8 cellular contexts compared by ENCODE assay signal in the genomic region with DNA sequence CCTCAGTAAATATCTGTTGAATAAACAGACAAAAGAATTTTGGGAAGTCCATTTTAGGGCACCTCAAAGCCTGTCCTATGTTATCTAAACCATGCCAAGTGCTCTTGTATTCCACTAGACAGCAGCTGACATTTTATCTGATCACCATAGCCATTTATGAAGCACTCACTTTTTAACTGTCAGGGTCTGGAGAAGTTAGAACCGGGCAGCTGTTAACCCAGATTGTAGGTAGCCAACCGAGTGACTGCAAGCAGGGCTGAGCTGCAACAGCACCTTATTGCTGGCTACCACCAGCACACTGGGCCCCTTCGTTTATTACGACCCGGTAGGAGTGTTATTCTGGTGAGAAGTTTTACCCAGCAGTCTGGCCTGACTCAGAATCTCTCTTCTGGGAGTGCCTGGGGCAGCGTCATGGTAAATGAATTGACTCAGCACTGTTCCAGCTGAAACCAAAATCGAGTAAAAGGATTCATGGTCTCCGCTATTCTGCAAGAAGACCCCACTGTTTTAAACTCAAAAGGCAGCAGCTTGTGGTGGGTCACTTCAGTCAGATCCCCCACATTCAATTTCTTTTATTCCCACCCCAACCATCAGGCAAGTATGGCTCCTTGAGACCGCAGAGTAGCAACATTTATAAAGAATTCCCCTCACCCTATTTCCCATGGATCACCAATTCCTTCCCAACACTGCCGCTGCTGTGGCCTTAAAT. TPM values are rescaled to one million over a fixed set of nuclear protein-coding genes. Genes with fewer than 3 reads are reported as not detected.
A peak's percentile ranks its signal among the peaks of the same experiment; 100 is the strongest.
DNase-seq lines count a peak whose midpoint lies in the region; ATAC-seq and TF ChIP-seq lines count a peak whose summit lies in the region.

No MANE protein-coding gene starts in this region.

- WGBS in SK-N-SH (ENCODE audit: low lambda C conversion rate): 48% methylated on average over 7 of the region's 10 CpGs

- TF ChIP-seq CTCF in SK-N-SH (IDR thresholded peaks at IDR 0.05) (no peak), foreskin keratinocyte (conservative IDR thresholded peaks at IDR 0.05) (no peak)

- peak overlapping the region; percentile 95 for H3K9ac ChIP-seq in SK-N-SH

- H3K27ac ChIP-seq in SK-N-SH (ENCODE audit: low read depth in 2 of 2, low read length in 1 of 2) (peak overlapping the region; percentile 66 to 91), foreskin keratinocyte (peak overlapping the region; percentile 94)

- H3K4me1 ChIP-seq in SK-N-SH (ENCODE audit: control insufficient read depth in 1 of 2, insufficient read depth in 2 of 2, low read depth in 1 of 2, low read length in 1 of 2) (peaks cover 45 to 48% of the 10 kb centered on the region in 2 experiments; a peak in 3 of 4 replicates), foreskin keratinocyte (peaks cover 23% of the 10 kb centered on the region)

- H3F3A ChIP-seq in SK-N-SH (replicated peaks; ENCODE audit: insufficient read depth): peaks cover 13% of the 10 kb centered on the region

- H3K4me2 ChIP-seq in SK-N-SH: peak overlapping the region; percentile 90

- H3K79me2 ChIP-seq in SK-N-SH (ENCODE audit: insufficient read depth): peaks cover 93% of the 10 kb centered on the region

- no peaks in the 10 kb centered on the region for H3K9me3 ChIP-seq in SK-N-SH

- peaks cover 58% of the 10 kb centered on the region for H4K20me1 ChIP-seq in SK-N-SH (ENCODE audit: insufficient read depth)

- H3K36me3 ChIP-seq in SK-N-SH (replicated peaks in 1 of 2; ENCODE audit: control insufficient read depth in 1 of 2, insufficient read depth in 2 of 2, low read length in 1 of 2): peaks cover 4 to 15% of the 10 kb centered on the region in 2 experiments

- POLR2A ChIA-PET in SK-N-SH (lab: Yijun Ruan, JAX): interaction anchor here (1.4 kb wide), 1 partner anchor 8 kb away, joined by 3 read pairs; no protein-coding TSS in a partner anchor

- TF ChIP-seq EP300 in SK-N-SH (IDR thresholded peaks at IDR 0.05; ENCODE audit: borderline replicate concordance in 1 of 2, low read depth in 1 of 2, low read length in 1 of 2): no peak

- no peaks in the 10 kb centered on the region for H3K27me3 ChIP-seq in SK-N-SH (ENCODE audit: insufficient read depth)
- no peaks in the 10 kb centered on the region for H3K27me3 ChIP-seq in foreskin keratinocyte

- no peaks in the 10 kb centered on the region for H3K9me2 ChIP-seq in SK-N-SH

- ATAC-seq in SK-N-SH treated with all-trans-retinoic acid at 6 μM for 48 hours: no peak
- ATAC-seq in foreskin keratinocyte: peak; percentile 58
- ATAC-seq in HG03045 (IDR thresholded peaks at IDR 0.05; ENCODE audit: unreplicated experiment): no peak
- ATAC-seq in HG02981 (IDR thresholded peaks at IDR 0.05; ENCODE audit: unreplicated experiment): no peak

- no peak for DNase-seq in SK-N-SH
- peak; percentile 26 for DNase-seq in activated CD8-positive, alpha-beta memory T cell treated with anti-CD3 and anti-CD28 coated beads, Interleukin-2, amount 50 U/mL, for 24 hours (ENCODE audit: extremely low read depth)
- peak in 1 of 2 donors; percentile 70 for DNase-seq in foreskin keratinocyte
- DNase-seq in stimulated activated CD4-positive, alpha-beta T cell treated with anti-CD3 and anti-CD28 coated beads, Interleukin-12 subunit alpha, Interleukin-12 subunit beta, amount 100 ng/mL, for 4 hours: peak; percentile 44
- no peak for DNase-seq in hippocampal formation (lab: John Stamatoyannopoulos, UW)

- H2AFZ ChIP-seq in SK-N-SH (ENCODE audit: low read depth): no peak overlapping the region

- CTCF ChIA-PET in SK-N-SH (lab: Yijun Ruan, JAX): interaction anchor here (0.7 to 7.9 kb wide), 10 partner anchors 8 to 132 kb away, joined by 3 to 48 read pairs (median 7); no protein-coding TSS in a partner anchor

- no peak for TF ChIP-seq RAD21 in SK-N-SH (IDR thresholded peaks at IDR 0.05; ENCODE audit: low read length)

- H3K4me3 ChIP-seq in SK-N-SH (ENCODE audit: low read depth in 2 of 2, low read length in 1 of 2): peak overlapping the region; percentile 83 to 91

TF ChIP-seq in SK-N-SH, 30 proteins besides CTCF, POLR2A, EP300 and RAD21:
- TF ChIP-seq, protein P1, sequence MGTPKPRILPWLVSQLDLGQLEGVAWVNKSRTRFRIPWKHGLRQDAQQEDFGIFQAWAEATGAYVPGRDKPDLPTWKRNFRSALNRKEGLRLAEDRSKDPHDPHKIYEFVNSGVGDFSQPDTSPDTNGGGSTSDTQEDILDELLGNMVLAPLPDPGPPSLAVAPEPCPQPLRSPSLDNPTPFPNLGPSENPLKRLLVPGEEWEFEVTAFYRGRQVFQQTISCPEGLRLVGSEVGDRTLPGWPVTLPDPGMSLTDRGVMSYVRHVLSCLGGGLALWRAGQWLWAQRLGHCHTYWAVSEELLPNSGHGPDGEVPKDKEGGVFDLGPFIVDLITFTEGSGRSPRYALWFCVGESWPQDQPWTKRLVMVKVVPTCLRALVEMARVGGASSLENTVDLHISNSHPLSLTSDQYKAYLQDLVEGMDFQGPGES (IDR thresholded peaks at IDR 0.05; ENCODE audit: low read depth, low read length): no peak
- TF ChIP-seq NFIC (IDR thresholded peaks at IDR 0.05; ENCODE audit: borderline replicate concordance) (no peak), TEAD4 (IDR thresholded peaks at IDR 0.05; ENCODE audit: borderline replicate concordance, insufficient read depth) (no peak)

TF ChIP-seq in SK-N-SH treated with all-trans-retinoic acid at 6 μM for 48 hours, 23 proteins besides CTCF, POLR2A, EP300 and RAD21:
- no peak for TF ChIP-seq CSDC2 (CRISPR knock-in tag; IDR thresholded peaks at IDR 0.05)
- TF ChIP-seq PPARA (CRISPR knock-in tag; IDR thresholded peaks at IDR 0.05; ENCODE audit: borderline replicate concordance): no peak
- no peak for TF ChIP-seq GLIS3 (CRISPR knock-in tag; IDR thresholded peaks at IDR 0.05)
- no peak for TF ChIP-seq ZNF70 (CRISPR knock-in tag; IDR thresholded peaks at IDR 0.05)
- no peak for TF ChIP-seq ZFP3 (CRISPR knock-in tag; IDR thresholded peaks at IDR 0.05)
- no peak for TF ChIP-seq TCF4 (CRISPR knock-in tag; IDR thresholded peaks at IDR 0.05; ENCODE audit: borderline replicate concordance)
- no peak for TF ChIP-seq RARB (CRISPR knock-in tag; IDR thresholded peaks at IDR 0.05)
- no peak for TF ChIP-seq ZC3H10 (CRISPR knock-in tag; IDR thresholded peaks at IDR 0.05)
- TF ChIP-seq ZFP30 (CRISPR knock-in tag; IDR thresholded peaks at IDR 0.05): no peak
- no peak for TF ChIP-seq OSR1 (CRISPR knock-in tag; IDR thresholded peaks at IDR 0.05)
- TF ChIP-seq, protein P2, sequence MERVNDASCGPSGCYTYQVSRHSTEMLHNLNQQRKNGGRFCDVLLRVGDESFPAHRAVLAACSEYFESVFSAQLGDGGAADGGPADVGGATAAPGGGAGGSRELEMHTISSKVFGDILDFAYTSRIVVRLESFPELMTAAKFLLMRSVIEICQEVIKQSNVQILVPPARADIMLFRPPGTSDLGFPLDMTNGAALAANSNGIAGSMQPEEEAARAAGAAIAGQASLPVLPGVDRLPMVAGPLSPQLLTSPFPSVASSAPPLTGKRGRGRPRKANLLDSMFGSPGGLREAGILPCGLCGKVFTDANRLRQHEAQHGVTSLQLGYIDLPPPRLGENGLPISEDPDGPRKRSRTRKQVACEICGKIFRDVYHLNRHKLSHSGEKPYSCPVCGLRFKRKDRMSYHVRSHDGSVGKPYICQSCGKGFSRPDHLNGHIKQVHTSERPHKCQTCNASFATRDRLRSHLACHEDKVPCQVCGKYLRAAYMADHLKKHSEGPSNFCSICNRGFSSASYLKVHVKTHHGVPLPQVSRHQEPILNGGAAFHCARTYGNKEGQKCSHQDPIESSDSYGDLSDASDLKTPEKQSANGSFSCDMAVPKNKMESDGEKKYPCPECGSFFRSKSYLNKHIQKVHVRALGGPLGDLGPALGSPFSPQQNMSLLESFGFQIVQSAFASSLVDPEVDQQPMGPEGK (CRISPR knock-in tag; IDR thresholded peaks at IDR 0.05; ENCODE audit: borderline replicate concordance): no peak
- TF ChIP-seq, protein P3, sequence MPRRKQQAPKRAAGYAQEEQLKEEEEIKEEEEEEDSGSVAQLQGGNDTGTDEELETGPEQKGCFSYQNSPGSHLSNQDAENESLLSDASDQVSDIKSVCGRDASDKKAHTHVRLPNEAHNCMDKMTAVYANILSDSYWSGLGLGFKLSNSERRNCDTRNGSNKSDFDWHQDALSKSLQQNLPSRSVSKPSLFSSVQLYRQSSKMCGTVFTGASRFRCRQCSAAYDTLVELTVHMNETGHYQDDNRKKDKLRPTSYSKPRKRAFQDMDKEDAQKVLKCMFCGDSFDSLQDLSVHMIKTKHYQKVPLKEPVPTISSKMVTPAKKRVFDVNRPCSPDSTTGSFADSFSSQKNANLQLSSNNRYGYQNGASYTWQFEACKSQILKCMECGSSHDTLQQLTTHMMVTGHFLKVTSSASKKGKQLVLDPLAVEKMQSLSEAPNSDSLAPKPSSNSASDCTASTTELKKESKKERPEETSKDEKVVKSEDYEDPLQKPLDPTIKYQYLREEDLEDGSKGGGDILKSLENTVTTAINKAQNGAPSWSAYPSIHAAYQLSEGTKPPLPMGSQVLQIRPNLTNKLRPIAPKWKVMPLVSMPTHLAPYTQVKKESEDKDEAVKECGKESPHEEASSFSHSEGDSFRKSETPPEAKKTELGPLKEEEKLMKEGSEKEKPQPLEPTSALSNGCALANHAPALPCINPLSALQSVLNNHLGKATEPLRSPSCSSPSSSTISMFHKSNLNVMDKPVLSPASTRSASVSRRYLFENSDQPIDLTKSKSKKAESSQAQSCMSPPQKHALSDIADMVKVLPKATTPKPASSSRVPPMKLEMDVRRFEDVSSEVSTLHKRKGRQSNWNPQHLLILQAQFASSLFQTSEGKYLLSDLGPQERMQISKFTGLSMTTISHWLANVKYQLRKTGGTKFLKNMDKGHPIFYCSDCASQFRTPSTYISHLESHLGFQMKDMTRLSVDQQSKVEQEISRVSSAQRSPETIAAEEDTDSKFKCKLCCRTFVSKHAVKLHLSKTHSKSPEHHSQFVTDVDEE (CRISPR knock-in tag; IDR thresholded peaks at IDR 0.05): no peak
- no peak for TF ChIP-seq ZNF8 (CRISPR knock-in tag; IDR thresholded peaks at IDR 0.05)
- no peak for TF ChIP-seq ARNTL (CRISPR knock-in tag; IDR thresholded peaks at IDR 0.05; ENCODE audit: borderline replicate concordance, low read depth)

RNA-seq across cellular contexts. Expression of a gene that starts 1.7 kb away (rescaled TPM):
- polyA plus RNA-seq in SK-N-SH (2012; rRNA removed) (99.7 and 100 TPM in 2 replicates), foreskin keratinocyte (82.0 and 85.8 TPM in 2 replicates)
- polyA plus RNA-seq in SK-N-SH (2012; cell fraction: cytosol; rRNA removed): 108 and 138 TPM in 2 replicates
- polyA plus RNA-seq in SK-N-SH (2012; cell fraction: nucleus; rRNA removed): 79.8 and 106 TPM in 2 replicates
- total RNA-seq in foreskin keratinocyte: 79.8 and 81.9 TPM in 2 replicates

RNA-seq across cellular contexts. Expression of a gene that starts 42.2 kb away (rescaled TPM):
- polyA plus RNA-seq in SK-N-SH (2012; rRNA removed) (18.3 and 18.4 TPM in 2 replicates), foreskin keratinocyte (57.0 and 65.6 TPM in 2 replicates)
- 8.6 and 12.8 TPM in 2 replicates for polyA plus RNA-seq in SK-N-SH (2012; cell fraction: cytosol; rRNA removed)
- 10.1 and 13.1 TPM in 2 replicates for polyA plus RNA-seq in SK-N-SH (2012; cell fraction: nucleus; rRNA removed)
- 58.2 and 67.4 TPM in 2 replicates for total RNA-seq in foreskin keratinocyte

Comparison
In these comparisons a context has a peak if more than half of its experiments do, and no peak if none do; other contexts are left out.
1. DNase-seq: peak in activated CD8-positive, alpha-beta memory T cell treated with anti-CD3 and anti-CD28 coated beads, Interleukin-2, amount 50 U/mL, for 24 hours (single experiment) and stimulated activated CD4-positive, alpha-beta T cell treated with anti-CD3 and anti-CD28 coated beads, Interleukin-12 subunit alpha, Interleukin-12 subunit beta, amount 100 ng/mL, for 4 hours (single experiment); none in SK-N-SH (single experiment) and hippocampal formation (0 of 2).